ENCODE assay signal across 8 cellular contexts in genomic region chr1:181189691-181190361, GRCh38.
DNase-seq lines count a peak whose midpoint lies in the region; ATAC-seq, FAIRE-seq and TF ChIP-seq lines count a peak whose summit lies in the region.

No MANE protein-coding gene starts in this region.

- TF ChIP-seq CTCF in DOHH2 (IDR thresholded peaks at IDR 0.05; ENCODE audit: low read depth, low read length, poor library complexity, severe bottlenecking) (peak; percentile 98), colonic mucosa (IDR thresholded peaks at IDR 0.05) (peak; percentile 96), lower lobe of right lung (IDR thresholded peaks at IDR 0.05) (peak; percentile 98)

- H3K4me1 ChIP-seq in DOHH2 (ENCODE audit: control insufficient read depth, low read length) (peaks cover 2% of the 10 kb centered on the region; the same call in 1 of the 2 replicates), colonic mucosa (no peaks in the 10 kb centered on the region), lower lobe of right lung (peaks cover 9% of the 10 kb centered on the region)

- H3K27me3 ChIP-seq in DOHH2 (ENCODE audit: control insufficient read depth, low read length) (peaks cover 5% of the 10 kb centered on the region; the same call in 1 of the 2 replicates), colonic mucosa (no peaks in the 10 kb centered on the region), lower lobe of right lung (ENCODE audit: low read depth) (peaks cover 16% of the 10 kb centered on the region)

- H3K36me3 ChIP-seq in DOHH2 (ENCODE audit: control insufficient read depth, low read length) (no peaks in the 10 kb centered on the region), colonic mucosa (no peaks in the 10 kb centered on the region), lower lobe of right lung (no peaks in the 10 kb centered on the region)

- no peak overlapping the region for H3K27ac Mint-ChIP-seq in activated CD4-positive, alpha-beta T cell treated with anti-CD3 and anti-CD28 coated beads for 36 hours

- H3K9ac ChIP-seq in colonic mucosa (ENCODE audit: low read depth in 2 of 2, low read length in 2 of 2) = no peak overlapping the region

- peak; percentile 84 for DNase-seq in H54 (ENCODE audit: insufficient read length, low spot score)
- peak; percentile 22 for DNase-seq in NCI-H2171 (lab: John Stamatoyannopoulos, UW)
- DNase-seq in activated CD4-positive, alpha-beta T cell treated with anti-CD3 and anti-CD28 coated beads for 36 hours = peak; percentile 85
- DNase-seq in colonic mucosa = peak; percentile 47
- DNase-seq in lower lobe of right lung = peak; percentile 75
- peak; percentile 57 to 65 (median 58) for DNase-seq in stimulated activated CD4-positive, alpha-beta T cell treated with anti-CD3 and anti-CD28 coated beads, TNF-alpha, amount 100 ng/mL, for 4 hours (ENCODE audit: low read depth in 3 of 3)

- no peaks in the 10 kb centered on the region for H3K36me3 Mint-ChIP-seq in activated CD4-positive, alpha-beta T cell treated with anti-CD3 and anti-CD28 coated beads for 36 hours (ENCODE audit: low read depth)

- no peak overlapping the region for H3K4me3 Mint-ChIP-seq in activated CD4-positive, alpha-beta T cell treated with anti-CD3 and anti-CD28 coated beads for 36 hours

- no peaks in the 10 kb centered on the region for H3K4me1 Mint-ChIP-seq in activated CD4-positive, alpha-beta T cell treated with anti-CD3 and anti-CD28 coated beads for 36 hours

- H3K27me3 Mint-ChIP-seq in activated CD4-positive, alpha-beta T cell treated with anti-CD3 and anti-CD28 coated beads for 36 hours = peaks cover 2% of the 10 kb centered on the region

- H3K9me3 Mint-ChIP-seq in activated CD4-positive, alpha-beta T cell treated with anti-CD3 and anti-CD28 coated beads for 36 hours (ENCODE audit: low read depth) = no peaks in the 10 kb centered on the region

- intact Hi-C loops in activated CD4-positive, alpha-beta T cell treated with anti-CD3 and anti-CD28 coated beads for 36 hours (cut with DNase I, micrococcal nuclease) = loop anchor here (1.0 to 5.0 kb wide), 2 partner anchors 127 to 235 kb away; no protein-coding TSS in a partner anchor
- intact Hi-C loops in colonic mucosa (cut with DNase I) = loop anchor here (2.0 kb wide), 1 partner anchor 235 kb away; no protein-coding TSS in a partner anchor
- intact Hi-C loops in lower lobe of right lung (cut with DNase I) = loop anchor here (10.0 kb wide), 1 partner anchor 235 kb away; no protein-coding TSS in a partner anchor

- H3K79me2 ChIP-seq in DOHH2 (ENCODE audit: control insufficient read depth, low read length) = no peaks in the 10 kb centered on the region

- POLR2A ChIA-PET in activated CD4-positive, alpha-beta T cell treated with anti-CD3 and anti-CD28 coated beads for 36 hours (lab: Charles Lee) = no interaction called here

- peak overlapping the region; percentile 51 for H3K4me2 ChIP-seq in DOHH2 (ENCODE audit: low read length)

- no peaks in the 10 kb centered on the region for H4K20me1 ChIP-seq in DOHH2 (ENCODE audit: control insufficient read depth, insufficient read depth, low read depth, low read length)

- CTCF ChIA-PET in activated CD4-positive, alpha-beta T cell treated with anti-CD3 and anti-CD28 coated beads for 36 hours (lab: Charles Lee) = interaction anchor here (0.5 to 4.8 kb wide), 22 partner anchors 9 to 521 kb away, joined by 3 to 49 read pairs (median 4); no protein-coding TSS in a partner anchor

- peak; percentile 94 for ATAC-seq in activated CD4-positive, alpha-beta T cell treated with anti-CD3 and anti-CD28 coated beads for 36 hours
- peak; percentile 89 to 90 for ATAC-seq in lower lobe of right lung
- ATAC-seq in GM18517 (IDR thresholded peaks at IDR 0.05; ENCODE audit: unreplicated experiment) = no peak

- H3K9me3 ChIP-seq in DOHH2 (ENCODE audit: control insufficient read depth, insufficient read depth, low read length) (no peaks in the 10 kb centered on the region), colonic mucosa (no peaks in the 10 kb centered on the region), lower lobe of right lung (no peaks in the 10 kb centered on the region)

- H3K27ac ChIP-seq in DOHH2 (ENCODE audit: low read depth, low read length) (no peak overlapping the region), colonic mucosa (no peak overlapping the region), lower lobe of right lung (no peak overlapping the region)

- H3F3A ChIP-seq in DOHH2 (ENCODE audit: control insufficient read depth, insufficient read depth) = no peaks in the 10 kb centered on the region

- H3K4me3 ChIP-seq in DOHH2 (ENCODE audit: low read length) (peak overlapping the region; percentile 38; the same call in 1 of the 2 replicates), colonic mucosa (no peak overlapping the region), lower lobe of right lung (no peak overlapping the region)

- no peak for FAIRE-seq in H54 (lab: Jason Lieb, UNC)

- H3K9me2 ChIP-seq in DOHH2 (replicated peaks; ENCODE audit: control insufficient read depth, low read length) = no peaks in the 10 kb centered on the region

- no peak for TF ChIP-seq POLR2A in H54 (IDR thresholded peaks at IDR 0.05; ENCODE audit: low read depth, low read length)

Comparison
In these comparisons a context has a peak if more than half of its experiments do, and no peak if none do; other contexts are left out.
1. DNase-seq: peak in every context shown above with its lines; median percentile 85 in activated CD4-positive, alpha-beta T cell treated with anti-CD3 and anti-CD28 coated beads for 36 hours; 84 in H54; 75 in lower lobe of right lung; 58 in stimulated activated CD4-positive, alpha-beta T cell treated with anti-CD3 and anti-CD28 coated beads, TNF-alpha, amount 100 ng/mL, for 4 hours; 47 in colonic mucosa; 22 in NCI-H2171.